ENCODE assay signal across 8 cellular contexts in genomic region chr11:66068154-66068821, GRCh38. TPM values are rescaled to one million over a fixed set of nuclear protein-coding genes. Genes with fewer than 3 reads are reported as not detected.
DNase-seq lines count a peak whose midpoint lies in the region; ATAC-seq and TF ChIP-seq lines count a peak whose summit lies in the region.

No MANE protein-coding gene starts in this region.

- CTCF ChIA-PET in OCI-LY7 (lab: Charles Lee; ENCODE audit: unreplicated experiment), result interaction anchor here (0.7 kb wide), 1 partner anchor 68 kb away, joined by 3 read pairs; no protein-coding TSS in a partner anchor

- H3K27ac ChIP-seq in C4-2B (no peak overlapping the region), OCI-LY7 (ENCODE audit: low read depth, low read length, poor library complexity, severe bottlenecking) (peak overlapping the region; percentile 73)

- no peaks in the 10 kb centered on the region for H3K9me2 ChIP-seq in OCI-LY7 (ENCODE audit: insufficient read depth, low read length)

- peaks cover 55% of the 10 kb centered on the region for H3K36me3 Mint-ChIP-seq in activated T-cell treated with anti-CD3 and anti-CD28 coated beads, Interleukin-2, amount 50 U/mL, for 4 hours (ENCODE audit: insufficient read depth)
- H3K36me3 Mint-ChIP-seq in naive thymus-derived CD8-positive, alpha-beta T cell, result peaks cover 17 to 67% (median 20%) of the 10 kb centered on the region in 3 donors
- peaks cover 72% of the 10 kb centered on the region for H3K36me3 Mint-ChIP-seq in stimulated activated naive CD8-positive, alpha-beta T cell treated with anti-CD3 and anti-CD28 coated beads, Interleukin-15, Interleukin-2, amounts not matched to agents 100 ng/mL and 50 ng/mL, for 24 hours (ENCODE audit: low read depth)

- H3K9me3 ChIP-seq in OCI-LY7 (ENCODE audit: low read length), result 0 out of 2 replicates have a peak, but pooled peaks cover 5% of the 10 kb centered on the region

- no peaks in the 10 kb centered on the region for H4K20me1 ChIP-seq in OCI-LY7 (ENCODE audit: insufficient read depth, low read length)

- peaks cover 43% of the 10 kb centered on the region for H3K4me1 ChIP-seq in OCI-LY7 (ENCODE audit: insufficient read depth, low read length, poor library complexity, severe bottlenecking)

- peaks cover 63% of the 10 kb centered on the region for H3K4me1 Mint-ChIP-seq in activated T-cell treated with anti-CD3 and anti-CD28 coated beads, Interleukin-2, amount 50 U/mL, for 4 hours (ENCODE audit: low read depth)
- H3K4me1 Mint-ChIP-seq in naive thymus-derived CD8-positive, alpha-beta T cell, result peaks cover 37 to 65% (median 56%) of the 10 kb centered on the region in 4 donors
- peaks cover 76% of the 10 kb centered on the region for H3K4me1 Mint-ChIP-seq in stimulated activated naive CD8-positive, alpha-beta T cell treated with anti-CD3 and anti-CD28 coated beads, Interleukin-15, Interleukin-2, amounts not matched to agents 100 ng/mL and 50 ng/mL, for 24 hours (ENCODE audit: low read depth)

- POLR2A ChIA-PET in OCI-LY7 (lab: Charles Lee), result interaction anchor here (0.8 to 2.7 kb wide), 2 partner anchors 15 to 17 kb away, joined by 3 to 11 read pairs; partner anchors contain the start of gene SF3B2
- POLR2A ChIA-PET in naive thymus-derived CD8-positive, alpha-beta T cell (lab: Charles Lee), result interaction anchor here (0.7 to 7.4 kb wide), 10 partner anchors 11 to 159 kb away, joined by 3 to 146 read pairs (median 10); partner anchors contain the start of gene SF3B2

- H3K27ac Mint-ChIP-seq in naive thymus-derived CD8-positive, alpha-beta T cell, result peak overlapping the region; percentile 84 to 99 (median 96)
- peak overlapping the region; percentile 95 for H3K27ac Mint-ChIP-seq in stimulated activated naive CD8-positive, alpha-beta T cell treated with anti-CD3 and anti-CD28 coated beads, Interleukin-15, Interleukin-2, amounts not matched to agents 100 ng/mL and 50 ng/mL, for 24 hours

- ATAC-seq in activated T-cell treated with anti-CD3 and anti-CD28 coated beads, Interleukin-2, amount 50 U/mL, for 4 hours, result peak; percentile 20 to 43
- peak; percentile 27 for ATAC-seq in esophagus mucosa
- ATAC-seq in naive thymus-derived CD8-positive, alpha-beta T cell, result peak; percentile 31 to 39
- no peak for ATAC-seq in HG02970 (IDR thresholded peaks at IDR 0.05; ENCODE audit: low FRiP score, unreplicated experiment)

- H3K9me3 Mint-ChIP-seq in activated T-cell treated with anti-CD3 and anti-CD28 coated beads, Interleukin-2, amount 50 U/mL, for 4 hours, result no peaks in the 10 kb centered on the region
- H3K9me3 Mint-ChIP-seq in naive thymus-derived CD8-positive, alpha-beta T cell, result peaks cover 0 to 3% (median 0%) of the 10 kb centered on the region in 9 donors
- no peaks in the 10 kb centered on the region for H3K9me3 Mint-ChIP-seq in stimulated activated naive CD8-positive, alpha-beta T cell treated with anti-CD3 and anti-CD28 coated beads, Interleukin-15, Interleukin-2, amounts not matched to agents 100 ng/mL and 50 ng/mL, for 24 hours

- TF ChIP-seq CTCF in C4-2B (conservative IDR thresholded peaks at IDR 0.05) (peak; percentile 93), OCI-LY7 (conservative IDR thresholded peaks at IDR 0.05; ENCODE audit: low read length) (peak; percentile 95)

- no peak overlapping the region for H3K4me3 ChIP-seq in OCI-LY7 (ENCODE audit: low read depth, low read length, poor library complexity, severe bottlenecking)

- H3K4me3 Mint-ChIP-seq in activated T-cell treated with anti-CD3 and anti-CD28 coated beads, Interleukin-2, amount 50 U/mL, for 4 hours, result peak overlapping the region; percentile 86
- peak overlapping the region; percentile 18 to 97 (median 80) for H3K4me3 Mint-ChIP-seq in naive thymus-derived CD8-positive, alpha-beta T cell
- peak overlapping the region; percentile 73 for H3K4me3 Mint-ChIP-seq in stimulated activated naive CD8-positive, alpha-beta T cell treated with anti-CD3 and anti-CD28 coated beads, Interleukin-15, Interleukin-2, amounts not matched to agents 100 ng/mL and 50 ng/mL, for 24 hours

- no peaks in the 10 kb centered on the region for H3K27me3 Mint-ChIP-seq in activated T-cell treated with anti-CD3 and anti-CD28 coated beads, Interleukin-2, amount 50 U/mL, for 4 hours (ENCODE audit: low read depth)
- no peaks in the 10 kb centered on the region for H3K27me3 Mint-ChIP-seq in naive thymus-derived CD8-positive, alpha-beta T cell
- H3K27me3 Mint-ChIP-seq in stimulated activated naive CD8-positive, alpha-beta T cell treated with anti-CD3 and anti-CD28 coated beads, Interleukin-15, Interleukin-2, amounts not matched to agents 100 ng/mL and 50 ng/mL, for 24 hours, result no peaks in the 10 kb centered on the region

- H3K36me3 ChIP-seq in OCI-LY7 (ENCODE audit: insufficient read depth, low read length), result peaks cover 68% of the 10 kb centered on the region

- intact Hi-C loops in OCI-LY7 (cut with micrococcal nuclease; ENCODE audit: unreplicated experiment), result loop anchor here (1.0 kb wide), 1 partner anchor 66 kb away; no protein-coding TSS in a partner anchor

- H3K79me2 ChIP-seq in OCI-LY7 (ENCODE audit: insufficient read depth, low read depth, low read length), result peaks cover 23% of the 10 kb centered on the region; the same call in 1 of the 2 replicates

- peak overlapping the region; percentile 72 for H3K4me2 ChIP-seq in OCI-LY7 (ENCODE audit: low read length)

- TSS peak; percentile 83 for BruUV-seq in OCI-LY7 (replicated peaks; lab: Mats Ljungman, UMichigan)

- no peak overlapping the region for H2AFZ ChIP-seq in OCI-LY7 (ENCODE audit: low read length)

- peak; percentile 58 for DNase-seq in HK-2 (ENCODE audit: unreplicated experiment)
- peak; percentile 74 for DNase-seq in OCI-LY7 (ENCODE audit: low spot score)
- peak; percentile 75 for DNase-seq in activated T-cell treated with anti-CD3 and anti-CD28 coated beads, Interleukin-2, amount 50 U/mL, for 4 hours
- DNase-seq in naive thymus-derived CD8-positive, alpha-beta T cell, result peak; percentile 64 to 87 (median 77)

RNA-seq across cellular contexts. Expression of gene PACS1, which starts 1.8 kb away (rescaled TPM):
- total RNA-seq in OCI-LY7 (2014; rRNA removed; shearing (Covaris generic)), result 21.2 and 23.7 TPM in 2 replicates
- total RNA-seq in OCI-LY7 (2022), result 50.5 and 52.5 TPM in 2 replicates
- 10 to 100 TPM; 43.4 to 46.3 (median 44.8) TPM for total RNA-seq in activated T-cell treated with anti-CD3 and anti-CD28 coated beads, Interleukin-2, amount 50 U/mL, for 4 hours
- 41.7 TPM for total RNA-seq in esophagus mucosa
- total RNA-seq in naive thymus-derived CD8-positive, alpha-beta T cell, result 100 to 1,000 TPM; 312 to 317 TPM
- 10 to 100 TPM; 35.9 to 98.8 (median 49.9) TPM for polyA plus RNA-seq in naive thymus-derived CD8-positive, alpha-beta T cell

RNA-seq across cellular contexts. Expression of gene SF3B2, which starts 16.1 kb away (rescaled TPM):
- 185 and 191 TPM in 2 replicates for total RNA-seq in OCI-LY7 (2014; rRNA removed; shearing (Covaris generic))
- total RNA-seq in OCI-LY7 (2022) (251 and 260 TPM in 2 replicates), esophagus mucosa (76.7 TPM)
- total RNA-seq in activated T-cell treated with anti-CD3 and anti-CD28 coated beads, Interleukin-2, amount 50 U/mL, for 4 hours, result 100 to 1,000 TPM; 368 to 384 (median 376) TPM
- total RNA-seq in naive thymus-derived CD8-positive, alpha-beta T cell, result 100 to 1,000 TPM; 184 to 197 TPM
- 100 to 1,000 TPM in 1 of 3 donors, 10 to 100 TPM in 2; 70.3 to 115 (median 91.6) TPM for polyA plus RNA-seq in naive thymus-derived CD8-positive, alpha-beta T cell

RNA-seq across cellular contexts. Expression of gene GAL3ST3, which starts 19.3 kb away (rescaled TPM):
- total RNA-seq in OCI-LY7 (2014; rRNA removed; shearing (Covaris generic)), result not detected in 2 replicates
- total RNA-seq in OCI-LY7 (2022) (not detected in 2 replicates), esophagus mucosa (not detected)
- total RNA-seq in activated T-cell treated with anti-CD3 and anti-CD28 coated beads, Interleukin-2, amount 50 U/mL, for 4 hours, result not detected
- not detected for total RNA-seq in naive thymus-derived CD8-positive, alpha-beta T cell
- polyA plus RNA-seq in naive thymus-derived CD8-positive, alpha-beta T cell, result under 1 TPM in 1 of 3 donors, not detected in 2; 0.27 TPM

RNA-seq across cellular contexts. Expression of gene CATSPER1, which starts 42.0 kb away (rescaled TPM):
- not detected in 2 replicates for total RNA-seq in OCI-LY7 (2014; rRNA removed; shearing (Covaris generic))
- total RNA-seq in OCI-LY7 (2022) (not detected in 2 replicates), esophagus mucosa (not detected)
- not detected for total RNA-seq in activated T-cell treated with anti-CD3 and anti-CD28 coated beads, Interleukin-2, amount 50 U/mL, for 4 hours
- total RNA-seq in naive thymus-derived CD8-positive, alpha-beta T cell, result not detected
- under 1 TPM in 1 of 3 donors, not detected in 2; 0.11 TPM for polyA plus RNA-seq in naive thymus-derived CD8-positive, alpha-beta T cell

RNA-seq across cellular contexts. Expression of gene CST6, which starts 56.5 kb away (rescaled TPM):
- total RNA-seq in OCI-LY7 (2014; rRNA removed; shearing (Covaris generic)), result not detected in 2 replicates
- not detected in 2 replicates for total RNA-seq in OCI-LY7 (2022)
- 1 to 10 TPM in 1 of 3 donors, under 1 TPM in 2; 0.38 to 1.0 (median 0.45) TPM for total RNA-seq in activated T-cell treated with anti-CD3 and anti-CD28 coated beads, Interleukin-2, amount 50 U/mL, for 4 hours
- 9.2 TPM for total RNA-seq in esophagus mucosa
- not detected for total RNA-seq in naive thymus-derived CD8-positive, alpha-beta T cell
- not detected for polyA plus RNA-seq in naive thymus-derived CD8-positive, alpha-beta T cell
